In genomic region chrX:48493890-48494364, GRCh38 we compare ENCODE assay signal across 8 cellular contexts. TPM values are rescaled to one million over a fixed set of nuclear protein-coding genes. Genes with fewer than 3 reads are reported as not detected.
A peak's percentile ranks its signal among the peaks of the same experiment; 100 is the strongest.
DNase-seq lines count a peak whose midpoint lies in the region; ATAC-seq and TF ChIP-seq lines count a peak whose summit lies in the region.

No MANE protein-coding gene starts in this region.

- no peaks in the 10 kb centered on the region for H3K9me3 ChIP-seq in esophagus muscularis mucosa

- no peaks in the 10 kb centered on the region for H3K36me3 Mint-ChIP-seq in activated T-helper 1 cell treated with anti-CD3 and anti-CD28 coated beads, Interleukin-12 subunit alpha, Interleukin-12 subunit beta, Interleukin-2, Interleukin-4 antibody, amounts not matched to agents 30 ng/mL and 10 ng/mL and 1 ng/mL, durations not matched to agents 14 hours and 24 hours and 36 hours (ENCODE audit: low read depth)

- H3K36me3 ChIP-seq in GM06990 (ENCODE audit: control insufficient read depth, insufficient read depth, low read length): no peaks in the 10 kb centered on the region
- no peaks in the 10 kb centered on the region for H3K36me3 ChIP-seq in esophagus muscularis mucosa

- intact Hi-C loops in left cardiac atrium (cut with DNase I): loop anchor here in 1 of 2 donors (10.0 kb wide), 1 partner anchor 409 kb away; no protein-coding TSS in a partner anchor
- intact Hi-C loops in activated T-helper 1 cell treated with anti-CD3 and anti-CD28 coated beads, Interleukin-12 subunit alpha, Interleukin-12 subunit beta, Interleukin-2, Interleukin-4 antibody, amounts not matched to agents 30 ng/mL and 10 ng/mL and 1 ng/mL, durations not matched to agents 14 hours and 24 hours and 36 hours (cut with micrococcal nuclease): no loop called here
- intact Hi-C loops in esophagus muscularis mucosa (cut with DNase I): no loop called here

- in situ Hi-C loops in SK-MEL-5 (cut with HindIII; ENCODE audit: low pct_unique_long_range_greater_than_20kb, low sequenced_read_pairs): no loop called here

- peak; percentile 43 to 57 for ATAC-seq in left cardiac atrium

- no peak for TF ChIP-seq POLR2A in esophagus muscularis mucosa (IDR thresholded peaks at IDR 0.05; ENCODE audit: low read depth)

- H3K4me1 Mint-ChIP-seq in activated T-helper 1 cell treated with anti-CD3 and anti-CD28 coated beads, Interleukin-12 subunit alpha, Interleukin-12 subunit beta, Interleukin-2, Interleukin-4 antibody, amounts not matched to agents 30 ng/mL and 10 ng/mL and 1 ng/mL, durations not matched to agents 14 hours and 24 hours and 36 hours (ENCODE audit: low read depth): peaks cover 6% of the 10 kb centered on the region

- H3K27me3 Mint-ChIP-seq in activated T-helper 1 cell treated with anti-CD3 and anti-CD28 coated beads, Interleukin-12 subunit alpha, Interleukin-12 subunit beta, Interleukin-2, Interleukin-4 antibody, amounts not matched to agents 30 ng/mL and 10 ng/mL and 1 ng/mL, durations not matched to agents 14 hours and 24 hours and 36 hours (ENCODE audit: insufficient read depth): no peaks in the 10 kb centered on the region

- no peak for TF ChIP-seq EP300 in esophagus muscularis mucosa (IDR thresholded peaks at IDR 0.05)

- 52% methylated on average over 10 of the region's 10 CpGs for WGBS in esophagus muscularis mucosa

- no peak overlapping the region for H3K27ac Mint-ChIP-seq in activated T-helper 1 cell treated with anti-CD3 and anti-CD28 coated beads, Interleukin-12 subunit alpha, Interleukin-12 subunit beta, Interleukin-2, Interleukin-4 antibody, amounts not matched to agents 30 ng/mL and 10 ng/mL and 1 ng/mL, durations not matched to agents 14 hours and 24 hours and 36 hours

- DNase-seq in GM06990 (ENCODE audit: extremely low read depth, insufficient read length) (no peak), SK-MEL-5 (ENCODE audit: low read depth, low spot score) (peak; percentile 67), left cardiac atrium (no peak), esophagus muscularis mucosa (ENCODE audit: extremely low spot score) (no peak), OCI-M2 (lab: John Stamatoyannopoulos, UW; ENCODE audit: unreplicated experiment) (no peak)
- DNase-seq in activated T-helper 1 cell treated with anti-CD3 and anti-CD28 coated beads, Interleukin-12 subunit alpha, Interleukin-12 subunit beta, Interleukin-2, Interleukin-4 antibody, amounts not matched to agents 30 ng/mL and 10 ng/mL and 1 ng/mL, durations not matched to agents 14 hours and 24 hours and 36 hours (ENCODE audit: low spot score): no peak
- no peak for DNase-seq in activated CD4-positive, CD25-positive, alpha-beta regulatory T cell (lab: John Stamatoyannopoulos, UW)

- H3K27me3 ChIP-seq in GM06990 (replicated peaks; ENCODE audit: control insufficient read depth, insufficient read depth, low read length) (no peaks in the 10 kb centered on the region), esophagus muscularis mucosa (no peaks in the 10 kb centered on the region)

- no peak overlapping the region for H3K4me3 ChIP-seq in GM06990 (replicated peaks; ENCODE audit: low read depth, low read length)
- H3K4me3 ChIP-seq in esophagus muscularis mucosa: no peak overlapping the region

- H3K4me1 ChIP-seq in esophagus muscularis mucosa: peaks cover 0 to 3% (median 0%) of the 10 kb centered on the region in 4 donors

- peak; percentile 57 for TF ChIP-seq CTCF in 22Rv1 (IDR thresholded peaks at IDR 0.05)
- peak; percentile 19 for TF ChIP-seq CTCF in GM06990 (IDR thresholded peaks at IDR 0.05; ENCODE audit: insufficient read depth, low read length, poor library complexity, severe bottlenecking)
- peak in 1 of 3 experiments; percentile 18 for TF ChIP-seq CTCF in esophagus muscularis mucosa (IDR thresholded peaks at IDR 0.05)

- H3K27ac ChIP-seq in 22Rv1: no peak overlapping the region
- no peak overlapping the region for H3K27ac ChIP-seq in esophagus muscularis mucosa (replicated peaks in 1 of 4)

- no peaks in the 10 kb centered on the region for H3K9me3 Mint-ChIP-seq in activated T-helper 1 cell treated with anti-CD3 and anti-CD28 coated beads, Interleukin-12 subunit alpha, Interleukin-12 subunit beta, Interleukin-2, Interleukin-4 antibody, amounts not matched to agents 30 ng/mL and 10 ng/mL and 1 ng/mL, durations not matched to agents 14 hours and 24 hours and 36 hours

- H3K4me3 Mint-ChIP-seq in activated T-helper 1 cell treated with anti-CD3 and anti-CD28 coated beads, Interleukin-12 subunit alpha, Interleukin-12 subunit beta, Interleukin-2, Interleukin-4 antibody, amounts not matched to agents 30 ng/mL and 10 ng/mL and 1 ng/mL, durations not matched to agents 14 hours and 24 hours and 36 hours: no peak overlapping the region

RNA-seq across cellular contexts. Expression of gene PORCN, which starts 14.9 kb away (rescaled TPM):
- total RNA-seq in SK-MEL-5 (2014; rRNA removed; shearing (Covaris generic)): 13.7 and 16.1 TPM in 2 replicates
- polyA plus RNA-seq in SK-MEL-5 (2015; cell fraction: cytosol; rRNA removed): 23.6 and 26.0 TPM in 2 replicates
- 21.1 and 26.1 TPM in 2 replicates for polyA plus RNA-seq in SK-MEL-5 (2015; cell fraction: nucleus; rRNA removed)
- total RNA-seq in left cardiac atrium (10 to 100 TPM; 11.1 to 19.1 TPM), esophagus muscularis mucosa (10 to 100 TPM; 15.0 to 21.5 (median 18.9) TPM)
- total RNA-seq in activated T-helper 1 cell treated with anti-CD3 and anti-CD28 coated beads, Interleukin-12 subunit alpha, Interleukin-12 subunit beta, Interleukin-2, Interleukin-4 antibody, amounts not matched to agents 30 ng/mL and 10 ng/mL and 1 ng/mL, durations not matched to agents 14 hours and 24 hours and 36 hours: 13.6 and 15.1 TPM in 2 replicates

RNA-seq across cellular contexts. Expression of gene FTSJ1, which starts 17.9 kb away (rescaled TPM):
- total RNA-seq in SK-MEL-5 (2014; rRNA removed; shearing (Covaris generic)): 39.2 and 48.3 TPM in 2 replicates
- 52.1 and 54.4 TPM in 2 replicates for polyA plus RNA-seq in SK-MEL-5 (2015; cell fraction: cytosol; rRNA removed)
- polyA plus RNA-seq in SK-MEL-5 (2015; cell fraction: nucleus; rRNA removed): 84.3 and 96.3 TPM in 2 replicates
- 10 to 100 TPM; 19.0 to 29.1 TPM for total RNA-seq in left cardiac atrium
- total RNA-seq in activated T-helper 1 cell treated with anti-CD3 and anti-CD28 coated beads, Interleukin-12 subunit alpha, Interleukin-12 subunit beta, Interleukin-2, Interleukin-4 antibody, amounts not matched to agents 30 ng/mL and 10 ng/mL and 1 ng/mL, durations not matched to agents 14 hours and 24 hours and 36 hours: 96.2 and 103 TPM in 2 replicates
- 10 to 100 TPM; 38.5 to 47.3 (median 43.9) TPM for total RNA-seq in esophagus muscularis mucosa

RNA-seq across cellular contexts. Expression of gene SLC38A5, which starts 23.9 kb away (rescaled TPM):
- total RNA-seq in SK-MEL-5 (2014; rRNA removed; shearing (Covaris generic)): not detected in 2 replicates
- polyA plus RNA-seq in SK-MEL-5 (2015; cell fraction: cytosol; rRNA removed): 0.39 TPM in 1 of 2 replicates, not detected in the other
- 0.96 TPM in 1 of 2 replicates, not detected in the other for polyA plus RNA-seq in SK-MEL-5 (2015; cell fraction: nucleus; rRNA removed)
- total RNA-seq in left cardiac atrium (1 to 10 TPM; 1.2 to 5.0 TPM), esophagus muscularis mucosa (1 to 10 TPM; 2.5 to 7.9 (median 7.4) TPM)
- 205 and 206 TPM in 2 replicates for total RNA-seq in activated T-helper 1 cell treated with anti-CD3 and anti-CD28 coated beads, Interleukin-12 subunit alpha, Interleukin-12 subunit beta, Interleukin-2, Interleukin-4 antibody, amounts not matched to agents 30 ng/mL and 10 ng/mL and 1 ng/mL, durations not matched to agents 14 hours and 24 hours and 36 hours

RNA-seq across cellular contexts. Expression of gene EBP, which starts 27.7 kb away (rescaled TPM):
- total RNA-seq in SK-MEL-5 (2014; rRNA removed; shearing (Covaris generic)): 50.2 and 53.6 TPM in 2 replicates
- polyA plus RNA-seq in SK-MEL-5 (2015; cell fraction: cytosol; rRNA removed): 49.7 and 72.1 TPM in 2 replicates
- 26.4 and 33.8 TPM in 2 replicates for polyA plus RNA-seq in SK-MEL-5 (2015; cell fraction: nucleus; rRNA removed)
- 10 to 100 TPM; 68.8 to 85.2 TPM for total RNA-seq in left cardiac atrium
- total RNA-seq in activated T-helper 1 cell treated with anti-CD3 and anti-CD28 coated beads, Interleukin-12 subunit alpha, Interleukin-12 subunit beta, Interleukin-2, Interleukin-4 antibody, amounts not matched to agents 30 ng/mL and 10 ng/mL and 1 ng/mL, durations not matched to agents 14 hours and 24 hours and 36 hours: 164 and 178 TPM in 2 replicates
- total RNA-seq in esophagus muscularis mucosa: 10 to 100 TPM; 15.7 to 20.7 (median 17.4) TPM

RNA-seq across cellular contexts. Expression of gene TBC1D25, which starts 45.6 kb away (rescaled TPM):
- 3.3 and 4.7 TPM in 2 replicates for total RNA-seq in SK-MEL-5 (2014; rRNA removed; shearing (Covaris generic))
- polyA plus RNA-seq in SK-MEL-5 (2015; cell fraction: cytosol; rRNA removed): 12.3 and 12.5 TPM in 2 replicates
- polyA plus RNA-seq in SK-MEL-5 (2015; cell fraction: nucleus; rRNA removed): 9.8 and 14.6 TPM in 2 replicates
- total RNA-seq in left cardiac atrium: 10 to 100 TPM; 12.4 to 18.1 TPM
- 13.5 and 16.0 TPM in 2 replicates for total RNA-seq in activated T-helper 1 cell treated with anti-CD3 and anti-CD28 coated beads, Interleukin-12 subunit alpha, Interleukin-12 subunit beta, Interleukin-2, Interleukin-4 antibody, amounts not matched to agents 30 ng/mL and 10 ng/mL and 1 ng/mL, durations not matched to agents 14 hours and 24 hours and 36 hours
- total RNA-seq in esophagus muscularis mucosa: 10 to 100 TPM; 10.3 to 22.4 (median 16.4) TPM

Comparison
In these comparisons a context has a peak if more than half of its experiments do, and no peak if none do; other contexts are left out.
1. RNA of gene SLC38A5, which starts 23.9 kb away (total RNA-seq): 205 to 206 TPM in activated T-helper 1 cell treated with anti-CD3 and anti-CD28 coated beads, Interleukin-12 subunit alpha, Interleukin-12 subunit beta, Interleukin-2, Interleukin-4 antibody, amounts not matched to agents 30 ng/mL and 10 ng/mL and 1 ng/mL, durations not matched to agents 14 hours and 24 hours and 36 hours; 2.5 to 7.9 TPM in esophagus muscularis mucosa, 1.2 to 5.0 TPM in left cardiac atrium and not detected in SK-MEL-5; every median in the first group is over 10 times any median in the second.